ENCODE assay signal across 26 cellular contexts in the genomic region with DNA sequence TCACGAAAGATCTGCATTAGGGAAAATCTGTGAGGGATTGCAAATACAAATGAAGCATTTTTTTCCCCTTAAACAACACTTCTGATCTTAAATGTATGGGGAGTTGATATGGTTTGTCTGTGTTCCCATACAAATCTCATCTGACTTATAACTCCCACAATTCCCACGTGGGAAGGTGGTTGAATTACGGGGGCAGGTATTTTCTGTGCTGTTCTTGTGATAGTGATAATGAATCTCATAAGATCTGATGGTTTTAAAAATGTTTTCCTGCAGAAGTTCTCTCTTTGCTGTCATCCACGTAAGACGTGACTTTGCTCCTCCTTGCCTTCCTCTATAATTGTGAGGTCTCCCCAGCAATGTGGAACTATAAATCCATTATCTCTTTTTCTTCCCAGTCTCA.
"Had no signal": no experiment of that assay in that cellular context is flagged by ENCODE, and none has a peak within 500 bp of the region (broad histone marks: within the 10 kb centered on the region; RNA-seq: fewer than 3 reads in every experiment).

No MANE protein-coding gene starts in this region.

- DNase-seq: activated effector memory CD4-positive, alpha-beta T cell treated with anti-CD3 and anti-CD28 coated beads, Interleukin-2, amount 50 U/mL, for 16 hours; activated effector memory CD4-positive, alpha-beta T cell treated with Interleukin-2 at 50 U/mL for 16 hours; activated gamma-delta T cell; activated gamma-delta T cell treated with Interleukin-2 at 50 U/mL for 16 hours; activated naive CD4-positive, alpha-beta T cell; activated naive CD4-positive, alpha-beta T cell treated with anti-CD3 and anti-CD28 coated beads for 36 hours; activated naive CD4-positive, alpha-beta T cell treated with anti-CD3 and anti-CD28 coated beads, Interleukin-2, amount 10 ng/mL, durations not matched to agents 7 days and 5 days; activated naive CD4-positive, alpha-beta T cell treated with anti-CD3 and anti-CD28 coated beads, Interleukin-2, amount 50 U/mL, for 16 hours; activated naive CD4-positive, alpha-beta T cell treated with Interleukin-2 at 50 U/mL for 16 hours; activated naive CD8-positive, alpha-beta T cell treated with anti-CD3 and anti-CD28 coated beads for 36 hours; activated naive CD8-positive, alpha-beta T cell treated with anti-CD3 and anti-CD28 coated beads, Interleukin-2, amount 10 ng/mL, durations not matched to agents 7 days and 5 days; activated naive CD8-positive, alpha-beta T cell treated with anti-CD3 and anti-CD28 coated beads, Interleukin-2, amount 50 U/mL, for 24 hours; activated T-cell treated with anti-CD3 and anti-CD28 coated beads, Interleukin-2, amount 50 U/mL, for 1 hour; activated T-cell treated with anti-CD3 and anti-CD28 coated beads, Interleukin-2, amount 50 U/mL, for 24 hours; activated T-cell treated with anti-CD3 and anti-CD28 coated beads, Interleukin-2, amount 50 U/mL, for 4 hours; activated T-cell treated with anti-CD3 and anti-CD28 coated beads, Interleukin-2, amount 50 U/mL, for 48 hours; activated T-cell treated with anti-CD3 and anti-CD28 coated beads, Interleukin-2, amount 50 U/mL, for 72 hours; adrenal gland; amniotic stem cell; amygdala; anterior cingulate cortex; aorta; body of pancreas; brain microvascular endothelial cell; central memory CD4-positive, alpha-beta T cell; cerebellar nuclear complex had no signal
